In genomic region chr21:33020558-33021100, GRCh38 we compare ENCODE assay signal across 20 cellular contexts. TPM values are rescaled to one million over a fixed set of nuclear protein-coding genes. Genes with fewer than 3 reads are reported as not detected.
DNase-seq lines count a peak whose midpoint lies in the region; ATAC-seq and TF ChIP-seq lines count a peak whose summit lies in the region.
"Had no signal": no experiment of that assay in that cellular context is flagged by ENCODE, and none has a peak within 500 bp of the region (broad histone marks: within the 10 kb centered on the region; RNA-seq: fewer than 3 reads in every experiment).

No MANE protein-coding gene starts in this region.

- no peaks in the 10 kb centered on the region for H3K9me3 Mint-ChIP-seq in T-helper 2 cell treated with Interferon-gamma antibody and Interleukin-4, amounts not matched to agents 5 μg/mL and 100 μg/mL, for 36 hours
- H3K9me3 Mint-ChIP-seq in effector memory CD8-positive, alpha-beta T cell, result no peaks in the 10 kb centered on the region
- H3K9me3 Mint-ChIP-seq in neural progenitor cell, result peaks cover 16% of the 10 kb centered on the region

- no peak overlapping the region for H2AFZ ChIP-seq in MM.1S (ENCODE audit: low read length)
- no peak overlapping the region for H2AFZ ChIP-seq in neural progenitor cell (replicated peaks)

- H3K9ac ChIP-seq in MM.1S (ENCODE audit: low read length) (no peak overlapping the region), neural progenitor cell (no peak overlapping the region)

- no peaks in the 10 kb centered on the region for H3K79me2 ChIP-seq in MM.1S (ENCODE audit: low read length)
- H3K79me2 ChIP-seq in neural progenitor cell (ENCODE audit: low read depth), result no peaks in the 10 kb centered on the region

- H3K9me2 ChIP-seq in MM.1S (replicated peaks; ENCODE audit: insufficient read depth, low read length), result no peaks in the 10 kb centered on the region

- peak overlapping the region; percentile 46; the same call in 1 of the 2 replicates for H3K4me2 ChIP-seq in MM.1S (ENCODE audit: low read depth, low read length)
- H3K4me2 ChIP-seq in neural progenitor cell, result peak overlapping the region; percentile 88

- intact Hi-C loops in mucosa of descending colon (cut with DNase I, micrococcal nuclease), result no loop called here

- H3F3A ChIP-seq in MM.1S (ENCODE audit: insufficient read depth, low read length) (no peaks in the 10 kb centered on the region), neural progenitor cell (ENCODE audit: low read depth) (peaks cover 29% of the 10 kb centered on the region)

- DNase-seq in T-helper 2 cell treated with Interferon-gamma antibody and Interleukin-4, amounts not matched to agents 5 μg/mL and 100 μg/mL, for 36 hours (ENCODE audit: low spot score), result no peak
- DNase-seq in T-helper 2 cell (no peak), MM.1S (no peak), neural progenitor cell (ENCODE audit: low spot score) (no peak), mucosa of descending colon (no peak), NCI-H2029 (lab: John Stamatoyannopoulos, UW) (no peak)
- no peak for DNase-seq in effector memory CD8-positive, alpha-beta T cell
- DNase-seq: activated CD8-positive, alpha-beta memory T cell treated with anti-CD3 and anti-CD28 coated beads for 24 hours; cortex of kidney; NCI-H1092 treated with DMSO at 0.1 percent for 48 hours; NCI-H510A treated with DMSO at 0.1 percent for 48 hours; small intestine had no signal

- H3K27ac ChIP-seq in MM.1S (ENCODE audit: low read length) (no peak overlapping the region), neural progenitor cell (no peak overlapping the region)
- H3K27ac ChIP-seq: adrenal gland, suprapubic skin had no signal

- no peaks in the 10 kb centered on the region for H3K9me3 ChIP-seq in MM.1S (replicated peaks; ENCODE audit: insufficient read depth, low read length)
- no peaks in the 10 kb centered on the region for H3K9me3 ChIP-seq in neural progenitor cell (ENCODE audit: low read depth)
- no peaks in the 10 kb centered on the region for H3K9me3 ChIP-seq in mucosa of descending colon
- H3K9me3 ChIP-seq: adrenal gland, suprapubic skin had no signal

- no peak for ATAC-seq in effector memory CD8-positive, alpha-beta T cell (replicated peaks)
- ATAC-seq in GM21390 (IDR thresholded peaks at IDR 0.05; ENCODE audit: unreplicated experiment), result no peak
- ATAC-seq in mucosa of descending colon, result no peak

- H3K27me3 Mint-ChIP-seq in T-helper 2 cell treated with Interferon-gamma antibody and Interleukin-4, amounts not matched to agents 5 μg/mL and 100 μg/mL, for 36 hours (ENCODE audit: low read depth), result peaks cover 90% of the 10 kb centered on the region
- H3K27me3 Mint-ChIP-seq in effector memory CD8-positive, alpha-beta T cell, result peaks cover 91 to 100% of the 10 kb centered on the region in 2 donors
- H3K27me3 Mint-ChIP-seq in neural progenitor cell (ENCODE audit: insufficient read depth, low read depth), result peaks cover 69% of the 10 kb centered on the region

- H3K4me1 ChIP-seq in MM.1S (ENCODE audit: low read length) (no peaks in the 10 kb centered on the region), neural progenitor cell (peaks cover 31% of the 10 kb centered on the region), mucosa of descending colon (ENCODE audit: low read depth) (peaks cover 3% of the 10 kb centered on the region)

- H3K36me3 ChIP-seq in MM.1S (replicated peaks; ENCODE audit: insufficient read depth, low read length) (no peaks in the 10 kb centered on the region), neural progenitor cell (no peaks in the 10 kb centered on the region), mucosa of descending colon (ENCODE audit: low read depth) (no peaks in the 10 kb centered on the region)
- H3K36me3 ChIP-seq: adrenal gland, suprapubic skin had no signal

- peaks cover 71% of the 10 kb centered on the region for H3K27me3 ChIP-seq in MM.1S (replicated peaks; ENCODE audit: insufficient read depth, low read length)
- peaks cover 100% of the 10 kb centered on the region for H3K27me3 ChIP-seq in neural progenitor cell

- no peaks in the 10 kb centered on the region for H3K36me3 Mint-ChIP-seq in T-helper 2 cell treated with Interferon-gamma antibody and Interleukin-4, amounts not matched to agents 5 μg/mL and 100 μg/mL, for 36 hours (ENCODE audit: low read depth)
- peaks cover 10% of the 10 kb centered on the region for H3K36me3 Mint-ChIP-seq in effector memory CD8-positive, alpha-beta T cell (ENCODE audit: insufficient read depth)
- H3K36me3 Mint-ChIP-seq in neural progenitor cell, result peaks cover 4% of the 10 kb centered on the region

- peaks cover 14% of the 10 kb centered on the region for H3K4me1 Mint-ChIP-seq in T-helper 2 cell treated with Interferon-gamma antibody and Interleukin-4, amounts not matched to agents 5 μg/mL and 100 μg/mL, for 36 hours (ENCODE audit: low read depth)
- H3K4me1 Mint-ChIP-seq in effector memory CD8-positive, alpha-beta T cell (ENCODE audit: low read depth in 2 of 2), result peaks cover 32 to 34% of the 10 kb centered on the region in 2 donors
- H3K4me1 Mint-ChIP-seq in neural progenitor cell, result peaks cover 34% of the 10 kb centered on the region

- peak overlapping the region; percentile 14 for H3K4me3 Mint-ChIP-seq in T-helper 2 cell treated with Interferon-gamma antibody and Interleukin-4, amounts not matched to agents 5 μg/mL and 100 μg/mL, for 36 hours
- peak overlapping the region; percentile 59 to 77 for H3K4me3 Mint-ChIP-seq in effector memory CD8-positive, alpha-beta T cell
- peak overlapping the region; percentile 76 for H3K4me3 Mint-ChIP-seq in neural progenitor cell

- TF ChIP-seq CTCF in MM.1S (IDR thresholded peaks at IDR 0.05; ENCODE audit: low read length) (no peak), neural progenitor cell (IDR thresholded peaks at IDR 0.05) (no peak), mucosa of descending colon (IDR thresholded peaks at IDR 0.05) (no peak)

- no peak overlapping the region for H3K27ac Mint-ChIP-seq in T-helper 2 cell treated with Interferon-gamma antibody and Interleukin-4, amounts not matched to agents 5 μg/mL and 100 μg/mL, for 36 hours
- H3K27ac Mint-ChIP-seq in effector memory CD8-positive, alpha-beta T cell, result no peak overlapping the region
- H3K27ac Mint-ChIP-seq in neural progenitor cell, result no peak overlapping the region

- no peak overlapping the region for H3K4me3 ChIP-seq in MM.1S (ENCODE audit: low read length)
- peak overlapping the region; percentile 53 for H3K4me3 ChIP-seq in neural progenitor cell
- no peak overlapping the region for H3K4me3 ChIP-seq in mucosa of descending colon
- H3K4me3 ChIP-seq: adrenal gland had no signal

- no peaks in the 10 kb centered on the region for H4K20me1 ChIP-seq in MM.1S (ENCODE audit: insufficient read depth, low read length)
- H4K20me1 ChIP-seq in neural progenitor cell (ENCODE audit: low read depth), result peaks cover 80% of the 10 kb centered on the region

RNA-seq across cellular contexts. Expression of gene OLIG2, which starts 5.1 kb away (rescaled TPM):
- total RNA-seq in neural progenitor cell (ENCODE audit: low replicate concordance), result 0.15 TPM in 1 of 2 replicates, not detected in the other
- total RNA-seq in mucosa of descending colon, result not detected
- total RNA-seq: adrenal gland; fibroblast of lung; lung microvascular endothelial cell; suprapubic skin; T-helper 2 cell treated with Interferon-gamma antibody and Interleukin-4, amounts not matched to agents 100 ng/mL and 5 ng/mL, for 36 hours had no signal

RNA-seq across cellular contexts. Expression of gene OLIG1, which starts 49.3 kb away (rescaled TPM):
- total RNA-seq in neural progenitor cell (ENCODE audit: low replicate concordance), result not detected in 2 replicates
- total RNA-seq in mucosa of descending colon, result not detected
- total RNA-seq: A172; fibroblast of lung; lung microvascular endothelial cell; osteocyte; T-helper 2 cell treated with Interferon-gamma antibody and Interleukin-4, amounts not matched to agents 100 ng/mL and 5 ng/mL, for 36 hours had no signal

Comparison
In these comparisons a context has a peak if more than half of its experiments do, and no peak if none do; other contexts are left out.
1. H3K4me3 Mint-ChIP-seq: peak in every context shown above with its lines; median percentile 76 in neural progenitor cell; 68 in effector memory CD8-positive, alpha-beta T cell; 14 in T-helper 2 cell treated with Interferon-gamma antibody and Interleukin-4, amounts not matched to agents 5 μg/mL and 100 μg/mL, for 36 hours.